ENCODE assay signal across 13 cellular contexts in the genomic region with DNA sequence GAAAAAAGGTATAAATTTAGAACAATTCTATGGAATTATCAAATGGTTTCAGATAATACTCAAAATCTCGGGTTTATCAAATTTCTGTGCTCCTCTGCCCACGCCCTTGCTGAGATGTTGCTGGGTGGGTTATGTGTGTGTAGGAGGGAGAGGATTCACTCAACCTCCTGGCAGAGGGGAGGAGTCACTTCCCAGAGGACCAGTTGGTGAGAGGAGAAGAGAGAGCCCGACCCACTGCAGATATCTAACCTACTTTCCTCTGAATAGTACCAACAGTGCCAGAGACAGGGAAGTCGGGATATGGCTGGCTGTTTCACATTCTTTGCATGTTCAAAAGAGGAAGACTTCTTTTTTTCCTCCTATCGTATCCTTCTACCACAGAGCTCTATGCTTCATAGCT.
A peak's percentile ranks its signal among the peaks of the same experiment; 100 is the strongest.
DNase-seq lines count a peak whose midpoint lies in the region; TF ChIP-seq lines count a peak whose summit lies in the region.
"Had no signal": no experiment of that assay in that cellular context is flagged by ENCODE, and none has a peak within 500 bp of the region (broad histone marks: within the 10 kb centered on the region; RNA-seq: fewer than 3 reads in every experiment).

No MANE protein-coding gene starts in this region.

- H3K4me1 ChIP-seq in OCI-LY3 (ENCODE audit: low read length), result peaks cover 43% of the 10 kb centered on the region
- H3K4me1 ChIP-seq: A549 had no signal

- no peaks in the 10 kb centered on the region for H3K9me3 ChIP-seq in OCI-LY3 (ENCODE audit: insufficient read depth, low read length)
- H3K9me3 ChIP-seq: A549, BE2C, HAP-1 had no signal

- no peaks in the 10 kb centered on the region for H3K36me3 ChIP-seq in OCI-LY3 (replicated peaks; ENCODE audit: low read depth, low read length)
- H3K36me3 ChIP-seq: BE2C, HAP-1 had no signal

- H3K79me2 ChIP-seq in OCI-LY3 (ENCODE audit: low read length), result no peaks in the 10 kb centered on the region

- H3K27ac ChIP-seq in OCI-LY3 (ENCODE audit: low read length), result no peak overlapping the region
- H3K27ac ChIP-seq: A549, C4-2B had no signal

- no peak overlapping the region for H3K9ac ChIP-seq in OCI-LY3 (ENCODE audit: low read length)

- in situ Hi-C loops in G401 (cut with HindIII; ENCODE audit: low sequenced_read_pairs), result no loop called here

- peak overlapping the region; percentile 17 for H3K4me2 ChIP-seq in OCI-LY3 (ENCODE audit: low read length)
- H3K4me2 ChIP-seq: A549 had no signal

- peak; percentile 41 for DNase-seq in G401 (ENCODE audit: low spot score)
- DNase-seq in cerebellar cortex (ENCODE audit: low spot score), result peak; percentile 16
- DNase-seq in putamen (ENCODE audit: low spot score), result peak; percentile 47
- no peak for DNase-seq in NCI-H510A (lab: John Stamatoyannopoulos, UW)
- DNase-seq in occipital lobe (lab: John Stamatoyannopoulos, UW), result no peak
- DNase-seq: BE2C; CD8-positive, alpha-beta T cell; COR-L47; DMS53 had no signal

- no peak overlapping the region for H3K4me3 ChIP-seq in OCI-LY3 (ENCODE audit: low read length)
- H3K4me3 ChIP-seq: A549, HAP-1 had no signal

- H4K20me1 ChIP-seq in OCI-LY3 (ENCODE audit: insufficient read depth, low read length), result no peaks in the 10 kb centered on the region

- peak overlapping the region; percentile 76 for H2AFZ ChIP-seq in OCI-LY3 (ENCODE audit: low read depth, low read length)

- TF ChIP-seq CTCF in OCI-LY3 (IDR thresholded peaks at IDR 0.05; ENCODE audit: low read depth, low read length), result no peak

- H3K27me3 ChIP-seq in OCI-LY3 (ENCODE audit: low read depth, low read length), result no peaks in the 10 kb centered on the region
- H3K27me3 ChIP-seq: BE2C had no signal

Comparison
In these comparisons a context has a peak if more than half of its experiments do, and no peak if none do; other contexts are left out.
1. DNase-seq: peak in G401 (single experiment), cerebellar cortex (single experiment) and putamen (single experiment); none in NCI-H510A (single experiment) and occipital lobe (single experiment).